ENCODE assay signal across 11 cellular contexts in the genomic region with DNA sequence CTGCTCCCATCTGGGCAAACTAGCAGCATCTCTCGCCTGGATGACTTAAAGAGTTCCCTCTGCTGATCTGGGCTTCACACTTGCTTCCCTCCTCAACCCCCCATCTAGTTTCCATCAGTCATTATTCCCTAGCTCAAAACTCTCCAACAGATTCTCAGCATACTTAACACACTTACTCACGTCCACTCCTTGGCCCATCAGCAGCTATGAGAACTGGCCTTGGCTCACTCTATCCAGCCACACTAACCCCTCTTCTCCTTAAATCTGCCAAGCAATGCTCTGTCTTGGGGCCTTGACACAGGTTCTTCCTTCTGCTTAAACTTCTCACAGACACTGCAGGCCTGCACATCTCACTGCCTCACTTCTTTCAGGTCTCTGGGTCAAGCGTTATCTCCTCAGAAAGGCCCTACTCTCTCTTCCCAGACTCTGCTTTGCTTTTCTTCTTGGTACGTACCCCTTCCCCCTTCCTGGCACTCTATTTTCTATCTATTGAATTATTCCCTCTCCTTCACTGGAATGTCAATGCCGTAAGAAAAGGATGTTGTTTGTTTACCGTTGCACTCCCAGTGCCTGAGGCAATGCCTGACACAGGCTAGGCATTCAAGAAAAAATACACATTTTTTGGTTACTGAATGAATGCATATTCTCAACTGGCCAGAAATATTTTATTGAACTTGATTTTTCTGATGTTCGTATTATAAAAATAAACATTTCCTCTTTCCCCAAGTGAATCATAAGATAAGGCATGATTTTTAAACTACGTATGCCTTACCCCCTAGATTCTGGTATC. TPM values are rescaled to one million over a fixed set of nuclear protein-coding genes. Genes with fewer than 3 reads are reported as not detected.
DNase-seq lines count a peak whose midpoint lies in the region; ATAC-seq, FAIRE-seq and TF ChIP-seq lines count a peak whose summit lies in the region.
"Had no signal": no experiment of that assay in that cellular context is flagged by ENCODE, and none has a peak within 500 bp of the region (broad histone marks: within the 10 kb centered on the region; RNA-seq: fewer than 3 reads in every experiment).

No MANE protein-coding gene starts in this region.

- no peak for TF ChIP-seq CTCF in stomach (IDR thresholded peaks at IDR 0.05)

- 63 to 76% (median 67%) methylated on average over 8 of the region's 8 CpGs for WGBS in stomach, 5 donors

- H3K36me3 Mint-ChIP-seq in activated T-helper 2 cell treated with anti-CD3 and anti-CD28 coated beads, Interferon-gamma antibody, Interleukin-2, Interleukin-4, amounts not matched to agents 10 μg/mL and 5 μg/mL and 100 μg/mL, durations not matched to agents 14 hours and 24 hours and 36 hours (ENCODE audit: low read depth), result no peaks in the 10 kb centered on the region

- peaks cover 0 to 3% (median 0%) of the 10 kb centered on the region in 4 donors for H3K9me3 ChIP-seq in stomach
- H3K9me3 ChIP-seq: testis had no signal

- peak overlapping the region in 4 of 5 donors; percentile 2 to 52 (median 44) for H3K27ac ChIP-seq in stomach
- H3K27ac ChIP-seq: testis had no signal

- H3K4me3 ChIP-seq in stomach, result no peak overlapping the region
- H3K4me3 ChIP-seq: testis had no signal

- DNase-seq in H54 (ENCODE audit: insufficient read length, low spot score) (peak; percentile 49), amniotic epithelial cell (ENCODE audit: low read depth) (peak; percentile 96), left cardiac atrium (no peak), stomach (no peak), globus pallidus (ENCODE audit: low spot score) (no peak), germinal center (ENCODE audit: low spot score) (no peak)
- no peak for DNase-seq in activated T-helper 2 cell treated with anti-CD3 and anti-CD28 coated beads, Interferon-gamma antibody, Interleukin-2, Interleukin-4, amounts not matched to agents 10 μg/mL and 5 μg/mL and 100 μg/mL, durations not matched to agents 14 hours and 24 hours and 36 hours (ENCODE audit: low spot score)
- DNase-seq: activated CD8-positive, alpha-beta T cell treated with anti-CD3 and anti-CD28 coated beads, Interleukin-2, amount 10 ng/mL, durations not matched to agents 7 days and 5 days; effector CD8-positive, alpha-beta T cell; testis had no signal

- no peaks in the 10 kb centered on the region for H3K27me3 ChIP-seq in stomach
- H3K27me3 ChIP-seq: testis had no signal

- H3K4me3 Mint-ChIP-seq in activated T-helper 2 cell treated with anti-CD3 and anti-CD28 coated beads, Interferon-gamma antibody, Interleukin-2, Interleukin-4, amounts not matched to agents 10 μg/mL and 5 μg/mL and 100 μg/mL, durations not matched to agents 14 hours and 24 hours and 36 hours (ENCODE audit: low read depth), result no peak overlapping the region
- H3K4me3 Mint-ChIP-seq: activated CD8-positive, alpha-beta T cell treated with anti-CD3 and anti-CD28 coated beads, Interleukin-2, amount 10 ng/mL, durations not matched to agents 7 days and 5 days had no signal

- no peak for TF ChIP-seq EP300 in stomach (IDR thresholded peaks at IDR 0.05)

- FAIRE-seq in H54 (lab: Jason Lieb, UNC), result peak; percentile 88

- no peaks in the 10 kb centered on the region for H3K36me3 ChIP-seq in stomach

- no peaks in the 10 kb centered on the region for H3K4me1 Mint-ChIP-seq in activated T-helper 2 cell treated with anti-CD3 and anti-CD28 coated beads, Interferon-gamma antibody, Interleukin-2, Interleukin-4, amounts not matched to agents 10 μg/mL and 5 μg/mL and 100 μg/mL, durations not matched to agents 14 hours and 24 hours and 36 hours (ENCODE audit: low read depth)

- H3K9me3 Mint-ChIP-seq in activated T-helper 2 cell treated with anti-CD3 and anti-CD28 coated beads, Interferon-gamma antibody, Interleukin-2, Interleukin-4, amounts not matched to agents 10 μg/mL and 5 μg/mL and 100 μg/mL, durations not matched to agents 14 hours and 24 hours and 36 hours, result no peaks in the 10 kb centered on the region

- H3K27ac Mint-ChIP-seq in activated T-helper 2 cell treated with anti-CD3 and anti-CD28 coated beads, Interferon-gamma antibody, Interleukin-2, Interleukin-4, amounts not matched to agents 10 μg/mL and 5 μg/mL and 100 μg/mL, durations not matched to agents 14 hours and 24 hours and 36 hours, result no peak overlapping the region
- H3K27ac Mint-ChIP-seq: activated CD8-positive, alpha-beta T cell treated with anti-CD3 and anti-CD28 coated beads, Interleukin-2, amount 10 ng/mL, durations not matched to agents 7 days and 5 days had no signal

- intact Hi-C loops in left cardiac atrium (cut with DNase I), result no loop called here
- intact Hi-C loops in stomach (cut with DNase I; ENCODE audit: low total_unique reads), result no loop called here
- intact Hi-C loops in activated T-helper 2 cell treated with anti-CD3 and anti-CD28 coated beads, Interferon-gamma antibody, Interleukin-2, Interleukin-4, amounts not matched to agents 10 μg/mL and 5 μg/mL and 100 μg/mL, durations not matched to agents 14 hours and 24 hours and 36 hours (cut with micrococcal nuclease), result no loop called here

- peak; percentile 67 to 92 for ATAC-seq in left cardiac atrium
- ATAC-seq in HG02642 (IDR thresholded peaks at IDR 0.05; ENCODE audit: poor library complexity, unreplicated experiment), result no peak
- ATAC-seq: activated CD8-positive, alpha-beta T cell treated with anti-CD3 and anti-CD28 coated beads, Interleukin-2, amount 10 ng/mL, durations not matched to agents 7 days and 5 days had no signal

- TF ChIP-seq POLR2A in H54 (IDR thresholded peaks at IDR 0.05; ENCODE audit: low read depth, low read length), result no peak
- TF ChIP-seq POLR2A in stomach (IDR thresholded peaks at IDR 0.05), result no peak

- H3K27me3 Mint-ChIP-seq in activated T-helper 2 cell treated with anti-CD3 and anti-CD28 coated beads, Interferon-gamma antibody, Interleukin-2, Interleukin-4, amounts not matched to agents 10 μg/mL and 5 μg/mL and 100 μg/mL, durations not matched to agents 14 hours and 24 hours and 36 hours (ENCODE audit: low read depth), result peaks cover 9% of the 10 kb centered on the region

- H3K4me1 ChIP-seq in stomach, result peaks cover 11 to 88% (median 55%) of the 10 kb centered on the region in 4 donors

RNA-seq across cellular contexts. Expression of a gene that starts 41.4 kb away (rescaled TPM):
- 10 to 100 TPM; 34.1 to 49.6 TPM for total RNA-seq in left cardiac atrium
- total RNA-seq in stomach, result 100 to 1,000 TPM in 2 of 5 donors, 10 to 100 TPM in 3; 46.3 to 189 (median 71.9) TPM
- polyA plus RNA-seq in stomach, result 10 to 100 TPM; 21.7 to 56.8 (median 41.5) TPM
- total RNA-seq in activated T-helper 2 cell treated with anti-CD3 and anti-CD28 coated beads, Interferon-gamma antibody, Interleukin-2, Interleukin-4, amounts not matched to agents 10 μg/mL and 5 μg/mL and 100 μg/mL, durations not matched to agents 14 hours and 24 hours and 36 hours, result 0.16 and 0.25 TPM in 2 replicates
- total RNA-seq: activated CD8-positive, alpha-beta T cell treated with anti-CD3 and anti-CD28 coated beads, Interleukin-2, amount 10 ng/mL, durations not matched to agents 7 days and 5 days had no signal

Comparison
In these comparisons a context has a peak if more than half of its experiments do, and no peak if none do; other contexts are left out.
1. DNase-seq: peak in H54 (single experiment) and amniotic epithelial cell (single experiment); none in left cardiac atrium (single experiment), stomach (single experiment), globus pallidus (single experiment), activated T-helper 2 cell treated with anti-CD3 and anti-CD28 coated beads, Interferon-gamma antibody, Interleukin-2, Interleukin-4, amounts not matched to agents 10 μg/mL and 5 μg/mL and 100 μg/mL, durations not matched to agents 14 hours and 24 hours and 36 hours (single experiment) and germinal center (single experiment).
2. RNA of a gene that starts 41.4 kb away (total RNA-seq): 46.3 to 189 TPM in stomach and 34.1 to 49.6 TPM in left cardiac atrium; 0.16 to 0.25 TPM in activated T-helper 2 cell treated with anti-CD3 and anti-CD28 coated beads, Interferon-gamma antibody, Interleukin-2, Interleukin-4, amounts not matched to agents 10 μg/mL and 5 μg/mL and 100 μg/mL, durations not matched to agents 14 hours and 24 hours and 36 hours; every median in the first group is over 10 times any median in the second.